Comparison of ENCODE assay signal across 8 cellular contexts in the genomic region with DNA sequence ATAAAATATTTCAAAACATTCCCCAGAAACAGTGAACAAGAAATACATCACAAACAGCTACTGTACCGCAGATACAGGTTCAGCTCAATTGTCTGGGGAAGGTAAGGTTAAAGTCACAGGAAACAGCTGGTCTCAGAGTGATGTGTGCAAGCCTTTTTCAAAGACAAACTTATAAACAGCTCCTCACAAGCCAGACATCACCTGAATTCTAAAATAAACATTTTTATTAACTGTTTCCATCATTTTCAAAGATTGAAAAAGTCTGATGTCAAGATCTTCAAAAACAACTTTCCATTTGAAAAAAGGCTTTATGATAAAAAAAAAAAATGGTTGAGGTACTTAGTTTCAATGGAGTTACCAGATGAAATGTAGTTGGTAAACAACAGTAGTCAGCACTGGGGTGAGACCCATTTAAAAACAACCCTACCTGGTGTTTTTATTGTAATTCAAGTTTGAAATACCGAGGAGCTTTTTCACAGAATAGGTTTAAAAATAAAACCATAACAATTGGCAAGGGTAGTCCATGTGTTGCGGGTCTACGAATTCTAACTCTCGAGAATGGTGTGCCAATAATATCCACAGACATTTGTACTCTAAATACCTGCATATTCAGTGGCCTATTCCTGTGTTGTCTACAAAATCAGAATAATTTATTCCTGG. TPM values are rescaled to one million over a fixed set of nuclear protein-coding genes. Genes with fewer than 3 reads are reported as not detected.
DNase-seq lines count a peak whose midpoint lies in the region; ATAC-seq and TF ChIP-seq lines count a peak whose summit lies in the region.

No MANE protein-coding gene starts in this region.

- peaks cover 1% of the 10 kb centered on the region for H3K27me3 Mint-ChIP-seq in activated naive CD8-positive, alpha-beta T cell treated with anti-CD3 and anti-CD28 coated beads, Interleukin-2, amount 50 U/mL, for 24 hours

- H3K4me3 Mint-ChIP-seq in activated naive CD8-positive, alpha-beta T cell treated with anti-CD3 and anti-CD28 coated beads, Interleukin-2, amount 50 U/mL, for 24 hours: peak overlapping the region; percentile 99

- H3K9me3 ChIP-seq in right atrium auricular region: no peaks in the 10 kb centered on the region

- H3K4me1 ChIP-seq in right atrium auricular region: peaks cover 0 to 26% of the 10 kb centered on the region in 2 donors
- H3K4me1 ChIP-seq in urinary bladder (ENCODE audit: insufficient read depth): peaks cover 2% of the 10 kb centered on the region

- peaks cover 70% of the 10 kb centered on the region for H3K36me3 Mint-ChIP-seq in activated naive CD8-positive, alpha-beta T cell treated with anti-CD3 and anti-CD28 coated beads, Interleukin-2, amount 50 U/mL, for 24 hours (ENCODE audit: low read depth)

- H3K27ac ChIP-seq in right atrium auricular region (peak overlapping the region; percentile 99 to 100), urinary bladder (ENCODE audit: low read depth) (peak overlapping the region; percentile 18)

- peak overlapping the region; percentile 90 for H3K27ac Mint-ChIP-seq in activated naive CD8-positive, alpha-beta T cell treated with anti-CD3 and anti-CD28 coated beads, Interleukin-2, amount 50 U/mL, for 24 hours

- no peak for TF ChIP-seq POLR2A in lower leg skin (IDR thresholded peaks at IDR 0.05)

- DNase-seq in right atrium auricular region (ENCODE audit: low spot score) (no peak), left cardiac atrium (no peak), lower leg skin (ENCODE audit: low spot score in 2 of 2) (no peak), DMS79 treated with DMSO at 0.1 percent for 48 hours (lab: John Stamatoyannopoulos, UW) (no peak), dedifferentiated amniotic fluid mesenchymal stem cell (ENCODE audit: extremely low spot score) (no peak)
- no peak for DNase-seq in activated naive CD8-positive, alpha-beta T cell treated with anti-CD3 and anti-CD28 coated beads, Interleukin-2, amount 50 U/mL, for 24 hours

- H3K4me1 Mint-ChIP-seq in activated naive CD8-positive, alpha-beta T cell treated with anti-CD3 and anti-CD28 coated beads, Interleukin-2, amount 50 U/mL, for 24 hours: peaks cover 38% of the 10 kb centered on the region

- peaks cover 54% of the 10 kb centered on the region for H3K36me3 ChIP-seq in right atrium auricular region
- no peaks in the 10 kb centered on the region for H3K36me3 ChIP-seq in urinary bladder (ENCODE audit: insufficient read depth)

- WGBS in lower leg skin, 2 donors: 7 to 21% methylated on average over 5 of the region's 5 CpGs
- WGBS in urinary bladder: 9% methylated on average over 5 of the region's 5 CpGs

- ATAC-seq in left cardiac atrium (no peak), HG03378 (IDR thresholded peaks at IDR 0.05; ENCODE audit: unreplicated experiment) (no peak)
- ATAC-seq in activated naive CD8-positive, alpha-beta T cell treated with anti-CD3 and anti-CD28 coated beads, Interleukin-2, amount 50 U/mL, for 24 hours: no peak

- H3K4me3 ChIP-seq in right atrium auricular region: peak overlapping the region; percentile 84 to 100
- peak overlapping the region; percentile 100 for H3K4me3 ChIP-seq in lower leg skin (ENCODE audit: low read depth, poor library complexity, severe bottlenecking)
- H3K4me3 ChIP-seq in urinary bladder (ENCODE audit: low read depth, low read length): peak overlapping the region; percentile 57

- H3K9me3 Mint-ChIP-seq in activated naive CD8-positive, alpha-beta T cell treated with anti-CD3 and anti-CD28 coated beads, Interleukin-2, amount 50 U/mL, for 24 hours: no peaks in the 10 kb centered on the region

- no peaks in the 10 kb centered on the region for H3K27me3 ChIP-seq in right atrium auricular region

- TF ChIP-seq CTCF in right atrium auricular region (IDR thresholded peaks at IDR 0.05) (no peak), lower leg skin (IDR thresholded peaks at IDR 0.05) (no peak)

- intact Hi-C loops in left cardiac atrium (cut with DNase I) (loop anchor here (5.0 to 10.0 kb wide), 4 partner anchors 139 to 757 kb away; no protein-coding TSS in a partner anchor), lower leg skin (cut with DNase I; ENCODE audit: low total_unique reads) (loop anchor here (5.0 to 10.0 kb wide), 3 partner anchors 327 to 759 kb away; no protein-coding TSS in a partner anchor)

RNA-seq across cellular contexts. Expression of gene BTG1, which starts 3.9 kb away (rescaled TPM):
- total RNA-seq in right atrium auricular region: 10 to 100 TPM; 51.2 to 61.6 TPM
- 100 to 1,000 TPM; 121 to 152 TPM for total RNA-seq in left cardiac atrium
- 100 to 1,000 TPM; 113 to 250 (median 182) TPM for total RNA-seq in lower leg skin
- 32.8 TPM for total RNA-seq in urinary bladder
- 50.6 TPM for polyA plus RNA-seq in urinary bladder
